In the genomic region with DNA sequence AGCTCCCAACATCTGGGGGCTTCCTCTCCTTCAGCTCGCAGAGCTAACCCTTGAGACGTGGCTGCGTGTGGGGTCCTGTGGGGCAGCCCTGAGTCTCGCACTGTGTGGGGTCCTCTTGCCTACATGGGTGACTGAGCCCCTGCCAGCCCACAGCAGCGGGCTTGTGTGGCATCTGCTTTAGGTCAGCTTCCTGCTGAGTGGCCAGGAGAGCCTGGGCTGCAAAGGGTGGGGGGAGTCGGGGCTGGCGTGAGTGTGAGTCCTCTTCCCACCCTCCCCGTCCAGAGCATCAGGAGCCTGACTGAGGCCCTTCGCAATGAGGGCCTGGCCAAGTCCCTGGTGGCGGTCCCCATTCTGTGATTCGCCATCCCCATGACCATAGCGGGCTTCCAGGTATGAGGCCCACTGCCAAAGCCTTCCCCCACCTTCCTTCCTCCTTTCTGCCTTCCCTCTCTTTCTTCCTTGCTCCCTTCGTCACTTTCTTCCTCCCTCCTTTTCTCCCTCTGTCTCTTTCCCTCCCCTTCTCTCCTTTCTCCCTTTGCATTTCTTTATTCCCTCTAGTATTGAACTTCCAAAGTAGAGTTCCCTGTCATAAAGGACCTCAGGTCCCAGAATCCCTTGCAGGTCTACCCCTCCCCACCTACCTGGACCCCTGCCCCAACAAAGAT, we compare ENCODE assay signal across 25 cellular contexts.
DNase-seq lines count a peak whose midpoint lies in the region; ATAC-seq and TF ChIP-seq lines count a peak whose summit lies in the region.
"Had no signal": no experiment of that assay in that cellular context is flagged by ENCODE, and none has a peak within 500 bp of the region (broad histone marks: within the 10 kb centered on the region; RNA-seq: fewer than 3 reads in every experiment).

No MANE protein-coding gene starts in this region.

- H3K36me3 Mint-ChIP-seq in neural crest cell (ENCODE audit: low read depth), result no peaks in the 10 kb centered on the region
- H3K36me3 Mint-ChIP-seq: CD14-positive monocyte; CD4-positive, alpha-beta memory T cell; CD4-positive, CD25-positive, alpha-beta regulatory T cell; CD8-positive, alpha-beta memory T cell had no signal

- no peak overlapping the region for H3K27ac ChIP-seq in HEK293 (ENCODE audit: extremely low read depth, low read depth, low read length)
- peak overlapping the region; percentile 60 for H3K27ac ChIP-seq in WERI-Rb-1
- no peak overlapping the region for H3K27ac ChIP-seq in spleen
- H3K27ac ChIP-seq: BLaER1 had no signal

- DNase-seq in WERI-Rb-1, result no peak
- no peak for DNase-seq in neural crest cell (ENCODE audit: low read depth, low spot score)
- peak; percentile 64 for DNase-seq in spleen
- no peak for DNase-seq in NCI-H1436 (lab: John Stamatoyannopoulos, UW)
- DNase-seq in NCI-H187 (lab: John Stamatoyannopoulos, UW), result no peak
- DNase-seq: 8988T; ACHN; BE2C; C1 segment of cervical spinal cord; CD4-positive, alpha-beta memory T cell; CD4-positive, CD25-positive, alpha-beta regulatory T cell; CD8-positive, alpha-beta memory T cell; COR-L47; DMS 273 treated with DMSO at 0.1 percent for 48 hours; DMS153; DMS53; DMS79; DND-41; EL; GDM1 had no signal

- H3K27ac Mint-ChIP-seq in neural crest cell (ENCODE audit: unreplicated experiment), result peak overlapping the region; percentile 46
- H3K27ac Mint-ChIP-seq: CD4-positive, alpha-beta memory T cell had no signal

- H3K4me1 ChIP-seq in HEK293 (ENCODE audit: control insufficient read depth, insufficient read depth, low read length) (no peaks in the 10 kb centered on the region), spleen (peaks cover 0 to 18% (median 4%) of the 10 kb centered on the region in 6 donors)
- H3K4me1 ChIP-seq: BE2C had no signal

- H3K9me3 Mint-ChIP-seq in neural crest cell, result no peaks in the 10 kb centered on the region
- H3K9me3 Mint-ChIP-seq: CD4-positive, CD25-positive, alpha-beta regulatory T cell; CD8-positive, alpha-beta memory T cell had no signal

- peaks cover 28% of the 10 kb centered on the region for H3K27me3 Mint-ChIP-seq in neural crest cell (ENCODE audit: low read depth)
- H3K27me3 Mint-ChIP-seq: CD4-positive, CD25-positive, alpha-beta regulatory T cell had no signal

- no peaks in the 10 kb centered on the region for H3K36me3 ChIP-seq in HEK293 (ENCODE audit: control insufficient read depth in 2 of 2, insufficient read depth in 1 of 2, low read length in 2 of 2)
- H3K36me3 ChIP-seq in WERI-Rb-1, result peaks cover 21% of the 10 kb centered on the region
- H3K36me3 ChIP-seq in spleen, result no peaks in the 10 kb centered on the region
- H3K36me3 ChIP-seq: BE2C, BLaER1 had no signal

- no peak overlapping the region for H3K4me3 ChIP-seq in HEK293 (ENCODE audit: low read depth, low read length)
- H3K4me3 ChIP-seq in WERI-Rb-1 (ENCODE audit: low read depth, low read length), result no peak overlapping the region
- H3K4me3 ChIP-seq in spleen, result no peak overlapping the region
- H3K4me3 ChIP-seq: BLaER1, GM12878 had no signal

- H3K4me3 Mint-ChIP-seq in neural crest cell, result no peak overlapping the region
- H3K4me3 Mint-ChIP-seq: CD14-positive monocyte; CD4-positive, alpha-beta memory T cell; CD4-positive, CD25-positive, alpha-beta regulatory T cell; CD8-positive, alpha-beta memory T cell had no signal

- H3K4me1 Mint-ChIP-seq in neural crest cell, result peaks cover 4% of the 10 kb centered on the region
- H3K4me1 Mint-ChIP-seq: CD4-positive, alpha-beta memory T cell; CD4-positive, CD25-positive, alpha-beta regulatory T cell; CD8-positive, alpha-beta memory T cell had no signal

- H3K9me3 ChIP-seq in HEK293 (ENCODE audit: control insufficient read depth, insufficient read depth, low read depth, low read length), result no peaks in the 10 kb centered on the region
- H3K9me3 ChIP-seq in WERI-Rb-1 (ENCODE audit: severe bottlenecking), result no peaks in the 10 kb centered on the region
- no peaks in the 10 kb centered on the region for H3K9me3 ChIP-seq in spleen
- H3K9me3 ChIP-seq: BE2C, BLaER1 had no signal

- H3K27me3 ChIP-seq in WERI-Rb-1 (ENCODE audit: insufficient read depth, low read depth, severe bottlenecking) (no peaks in the 10 kb centered on the region), spleen (replicated peaks in 1 of 7) (no peaks in the 10 kb centered on the region)
- H3K27me3 ChIP-seq: BLaER1 had no signal

- no peak for ATAC-seq in GM21576 (IDR thresholded peaks at IDR 0.05; ENCODE audit: unreplicated experiment)
- ATAC-seq: GM12878 had no signal

- CTCF ChIA-PET in HEK293 (lab: Yijun Ruan, JAX), result no interaction called here

- POLR2A ChIA-PET in HEK293 (lab: Yijun Ruan, JAX), result no interaction called here

- intact Hi-C loops in spleen (cut with DNase I; ENCODE audit: low total_unique reads), result no loop called here

- TF ChIP-seq CTCF in HEK293 (tag by site-specific recombination; IDR thresholded peaks at IDR 0.05) (no peak), WERI-Rb-1 (IDR thresholded peaks at IDR 0.05; ENCODE audit: low read depth, low read length) (no peak), neural crest cell (conservative IDR thresholded peaks at IDR 0.05) (no peak), spleen (IDR thresholded peaks at IDR 0.05 in 8 of 11, conservative IDR thresholded peaks at IDR 0.05 in 3 of 11) (no peak)

- no peak for TF ChIP-seq POLR2A in spleen (IDR thresholded peaks at IDR 0.05)

- 82 to 93% (median 85%) methylated on average over 6 to 13 of the region's 13 CpGs for WGBS in spleen, 5 donors

TF ChIP-seq in HEK293, 187 proteins besides CTCF, POLR2A, EP300 and RAD21:
- TF ChIP-seq PRDM1 (tag by site-specific recombination; IDR thresholded peaks at IDR 0.05) (peak; percentile 63), ZIC2 (tag by site-specific recombination; IDR thresholded peaks at IDR 0.05) (0 out of 2 replicates have a peak, but pooled peaks have one; percentile 16), ZNF366 (tag by site-specific recombination; conservative IDR thresholded peaks at IDR 0.05) (peak; percentile 57; the same call in 1 of the 2 replicates), ZNF501 (tag by site-specific recombination; IDR thresholded peaks at IDR 0.05) (no peak), ZSCAN23 (tag by site-specific recombination; IDR thresholded peaks at IDR 0.05) (no peak)
- TF ChIP-seq, protein P1, sequence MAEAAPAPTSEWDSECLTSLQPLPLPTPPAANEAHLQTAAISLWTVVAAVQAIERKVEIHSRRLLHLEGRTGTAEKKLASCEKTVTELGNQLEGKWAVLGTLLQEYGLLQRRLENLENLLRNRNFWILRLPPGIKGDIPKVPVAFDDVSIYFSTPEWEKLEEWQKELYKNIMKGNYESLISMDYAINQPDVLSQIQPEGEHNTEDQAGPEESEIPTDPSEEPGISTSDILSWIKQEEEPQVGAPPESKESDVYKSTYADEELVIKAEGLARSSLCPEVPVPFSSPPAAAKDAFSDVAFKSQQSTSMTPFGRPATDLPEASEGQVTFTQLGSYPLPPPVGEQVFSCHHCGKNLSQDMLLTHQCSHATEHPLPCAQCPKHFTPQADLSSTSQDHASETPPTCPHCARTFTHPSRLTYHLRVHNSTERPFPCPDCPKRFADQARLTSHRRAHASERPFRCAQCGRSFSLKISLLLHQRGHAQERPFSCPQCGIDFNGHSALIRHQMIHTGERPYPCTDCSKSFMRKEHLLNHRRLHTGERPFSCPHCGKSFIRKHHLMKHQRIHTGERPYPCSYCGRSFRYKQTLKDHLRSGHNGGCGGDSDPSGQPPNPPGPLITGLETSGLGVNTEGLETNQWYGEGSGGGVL (tag by site-specific recombination; IDR thresholded peaks at IDR 0.05), result 0 out of 2 replicates have a peak, but pooled peaks have one; percentile 12
TF ChIP-seq in HEK293: peak in this region for 4.
